ENCODE assay signal across 27 cellular contexts in the genomic region with DNA sequence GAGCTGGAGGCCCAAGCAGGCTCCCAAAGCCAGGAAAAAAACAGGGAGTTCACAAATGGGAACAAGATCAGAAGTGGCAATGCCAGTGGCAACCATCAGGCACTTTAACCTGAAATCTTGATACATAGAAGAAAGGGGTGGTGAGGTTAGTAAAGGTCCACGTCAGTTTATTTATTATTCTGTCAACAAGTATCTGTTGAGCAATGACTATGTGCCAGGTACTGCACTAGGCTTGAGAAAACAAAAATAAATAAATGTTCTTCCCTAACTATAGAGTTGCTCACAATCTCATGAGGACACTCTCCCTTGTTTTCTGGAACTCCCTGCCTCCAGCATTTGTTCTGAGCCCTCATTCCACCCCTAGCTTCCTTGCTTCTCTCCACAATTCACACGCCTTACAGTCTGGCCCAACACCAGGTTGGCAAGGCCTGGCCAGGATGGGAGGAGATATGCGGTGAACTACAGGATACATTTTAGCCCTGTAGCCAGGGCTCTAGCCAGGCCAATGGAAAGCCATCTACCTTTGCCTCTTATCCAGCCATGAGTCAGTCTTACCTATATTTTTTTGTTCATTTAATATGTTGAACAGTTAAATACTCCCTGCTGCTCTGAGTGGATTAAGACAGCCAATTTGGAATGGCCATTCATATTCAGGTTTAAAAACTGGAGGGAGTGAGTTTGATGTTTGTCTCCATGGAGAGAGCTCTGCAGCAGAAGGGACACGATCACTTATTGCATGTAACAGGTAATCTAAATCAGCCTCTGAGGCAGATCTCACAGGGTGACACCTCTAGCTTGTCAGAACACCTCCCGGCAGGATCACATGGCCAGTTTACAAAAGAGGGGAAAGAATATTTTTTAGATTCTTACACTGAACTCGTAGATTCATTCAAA.
"Had no signal": no experiment of that assay in that cellular context is flagged by ENCODE, and none has a peak within 500 bp of the region (broad histone marks: within the 10 kb centered on the region; RNA-seq: fewer than 3 reads in every experiment).

No MANE protein-coding gene starts in this region.

- H3K9me3 ChIP-seq: colonic mucosa, esophagus muscularis mucosa, lower lobe of right lung, sigmoid colon, transverse colon had no signal

- DNase-seq: activated CD4-positive, alpha-beta T cell treated with anti-CD3 and anti-CD28 coated beads for 36 hours; activated CD4-positive, CD25-positive, alpha-beta regulatory T cell; activated CD8-positive, alpha-beta memory T cell treated with anti-CD3 and anti-CD28 coated beads, Interleukin-2, amount 10 ng/mL, durations not matched to agents 7 days and 5 days; activated CD8-positive, alpha-beta T cell treated with anti-CD3 and anti-CD28 coated beads, Interleukin-2, amount 10 ng/mL, durations not matched to agents 7 days and 5 days; activated naive CD4-positive, alpha-beta T cell; activated T-cell treated with anti-CD3 and anti-CD28 coated beads, Interleukin-2, amount 50 U/mL, for 72 hours; anterior cingulate cortex; cerebellar nuclear complex; colonic mucosa; dorsolateral prefrontal cortex; effector memory CD4-positive, alpha-beta T cell; kidney; left colon; lower lobe of right lung; mesendoderm; sigmoid colon; small intestine; stimulated activated CD4-positive, alpha-beta T cell treated with anti-CD3 and anti-CD28 coated beads, Interleukin-4, amount 100 ng/mL, for 24 hours; stimulated activated naive B cell treated with anti-CD40 and anti-IgM and Interleukin-4, amounts not matched to agents 10 μg/mL and 1 μg/mL and 100 μg/mL, for 72 hours; T-helper 1 cell; transverse colon had no signal

- FAIRE-seq: frontal cortex, kidney, small intestine, urothelium cell line had no signal

- H3K27me3 Mint-ChIP-seq: progenitor cell of endocrine pancreas had no signal

- H3K9me3 Mint-ChIP-seq: activated naive CD4-positive, alpha-beta T cell treated with anti-CD3 and anti-CD28 coated beads, Interleukin-2, amount 50 U/mL, for 72 hours; activated T-cell treated with anti-CD3 and anti-CD28 coated beads, Interleukin-2, amount 50 U/mL, for 72 hours; natural killer cell treated with Interleukin-12 subunit alpha and Interleukin-12 subunit beta and Interleukin-15 and Interleukin-18, amount 100 ng/mL, for 72 hours; stimulated activated naive B cell treated with anti-CD40 and anti-IgM and Interleukin-4, amounts not matched to agents 10 μg/mL and 1 μg/mL and 100 μg/mL, for 72 hours had no signal

- ATAC-seq: activated CD4-positive, alpha-beta T cell treated with anti-CD3 and anti-CD28 coated beads for 36 hours; activated CD8-positive, alpha-beta memory T cell treated with anti-CD3 and anti-CD28 coated beads, Interleukin-2, amount 10 ng/mL, durations not matched to agents 7 days and 5 days; activated CD8-positive, alpha-beta T cell treated with anti-CD3 and anti-CD28 coated beads, Interleukin-2, amount 10 ng/mL, durations not matched to agents 7 days and 5 days; activated naive CD4-positive, alpha-beta T cell treated with anti-CD3 and anti-CD28 coated beads, Interleukin-2, amount 50 U/mL, for 72 hours; activated T-cell treated with anti-CD3 and anti-CD28 coated beads, Interleukin-2, amount 50 U/mL, for 72 hours; natural killer cell treated with Interleukin-12 subunit alpha and Interleukin-12 subunit beta and Interleukin-15 and Interleukin-18, amount 100 ng/mL, for 72 hours had no signal

- H3K4me3 Mint-ChIP-seq: activated CD4-positive, alpha-beta T cell treated with anti-CD3 and anti-CD28 coated beads for 36 hours; activated CD8-positive, alpha-beta memory T cell treated with anti-CD3 and anti-CD28 coated beads, Interleukin-2, amount 10 ng/mL, durations not matched to agents 7 days and 5 days; activated CD8-positive, alpha-beta T cell treated with anti-CD3 and anti-CD28 coated beads, Interleukin-2, amount 10 ng/mL, durations not matched to agents 7 days and 5 days; activated T-cell treated with anti-CD3 and anti-CD28 coated beads, Interleukin-2, amount 50 U/mL, for 72 hours; natural killer cell treated with Interleukin-12 subunit alpha and Interleukin-12 subunit beta and Interleukin-15 and Interleukin-18, amount 100 ng/mL, for 72 hours; stimulated activated naive B cell treated with anti-CD40 and anti-IgM and Interleukin-4, amounts not matched to agents 10 μg/mL and 1 μg/mL and 100 μg/mL, for 72 hours had no signal

- H3K27me3 ChIP-seq: colonic mucosa, dorsolateral prefrontal cortex, esophagus muscularis mucosa, sigmoid colon, transverse colon had no signal

- H3K27ac ChIP-seq: colonic mucosa, dorsolateral prefrontal cortex, esophagus muscularis mucosa, lower lobe of right lung, sigmoid colon, transverse colon had no signal

- H3K4me3 ChIP-seq: colonic mucosa, dorsolateral prefrontal cortex, esophagus muscularis mucosa, lower lobe of right lung, sigmoid colon, transverse colon had no signal

- H3K27ac Mint-ChIP-seq: activated CD4-positive, alpha-beta T cell treated with anti-CD3 and anti-CD28 coated beads for 36 hours; activated CD8-positive, alpha-beta memory T cell treated with anti-CD3 and anti-CD28 coated beads, Interleukin-2, amount 10 ng/mL, durations not matched to agents 7 days and 5 days; activated CD8-positive, alpha-beta T cell treated with anti-CD3 and anti-CD28 coated beads, Interleukin-2, amount 10 ng/mL, durations not matched to agents 7 days and 5 days; activated naive CD4-positive, alpha-beta T cell treated with anti-CD3 and anti-CD28 coated beads, Interleukin-2, amount 50 U/mL, for 72 hours; activated T-cell treated with anti-CD3 and anti-CD28 coated beads, Interleukin-2, amount 50 U/mL, for 72 hours; natural killer cell treated with Interleukin-12 subunit alpha and Interleukin-12 subunit beta and Interleukin-15 and Interleukin-18, amount 100 ng/mL, for 72 hours; progenitor cell of endocrine pancreas; stimulated activated naive B cell treated with anti-CD40 and anti-IgM and Interleukin-4, amounts not matched to agents 10 μg/mL and 1 μg/mL and 100 μg/mL, for 72 hours had no signal

- H3K4me1 ChIP-seq: colonic mucosa, esophagus muscularis mucosa, lower lobe of right lung, sigmoid colon had no signal

- H3K36me3 Mint-ChIP-seq: activated CD8-positive, alpha-beta memory T cell treated with anti-CD3 and anti-CD28 coated beads, Interleukin-2, amount 10 ng/mL, durations not matched to agents 7 days and 5 days; activated naive CD4-positive, alpha-beta T cell treated with anti-CD3 and anti-CD28 coated beads, Interleukin-2, amount 50 U/mL, for 72 hours; natural killer cell treated with Interleukin-12 subunit alpha and Interleukin-12 subunit beta and Interleukin-15 and Interleukin-18, amount 100 ng/mL, for 72 hours; stimulated activated naive B cell treated with anti-CD40 and anti-IgM and Interleukin-4, amounts not matched to agents 10 μg/mL and 1 μg/mL and 100 μg/mL, for 72 hours had no signal

- H3K4me1 Mint-ChIP-seq: activated CD4-positive, alpha-beta T cell treated with anti-CD3 and anti-CD28 coated beads for 36 hours; activated CD8-positive, alpha-beta memory T cell treated with anti-CD3 and anti-CD28 coated beads, Interleukin-2, amount 10 ng/mL, durations not matched to agents 7 days and 5 days; stimulated activated naive B cell treated with anti-CD40 and anti-IgM and Interleukin-4, amounts not matched to agents 10 μg/mL and 1 μg/mL and 100 μg/mL, for 72 hours had no signal

- H3K36me3 ChIP-seq: colonic mucosa, esophagus muscularis mucosa, lower lobe of right lung, sigmoid colon, transverse colon had no signal
